ENCODE assay signal across 12 cellular contexts in genomic region chr7:131897016-131897789, GRCh38.
A peak's percentile ranks its signal among the peaks of the same experiment; 100 is the strongest.
DNase-seq lines count a peak whose midpoint lies in the region; ATAC-seq lines count a peak whose summit lies in the region.
"Had no signal": no experiment of that assay in that cellular context is flagged by ENCODE, and none has a peak within 500 bp of the region (broad histone marks: within the 10 kb centered on the region; RNA-seq: fewer than 3 reads in every experiment).

No MANE protein-coding gene starts in this region.

- DNase-seq in AG08395 (ENCODE audit: low spot score) = peak; percentile 70
- peak; percentile 97 for DNase-seq in HT1080 (ENCODE audit: low read depth)
- peak; percentile 89 for DNase-seq in astrocyte of the hippocampus (ENCODE audit: low read depth, low spot score)
- DNase-seq in kidney glomerular epithelial cell (lab: John Stamatoyannopoulos, UW) = peak; percentile 31
- no peak for DNase-seq in occipital lobe (lab: John Stamatoyannopoulos, UW)
- no peak for DNase-seq in NCI-H1694 (lab: John Stamatoyannopoulos, UW)
- DNase-seq: caudate nucleus, head of caudate nucleus, NCI-H524 treated with DMSO at 0.1 percent for 48 hours, T1000 had no signal

- ATAC-seq in HG03432 (IDR thresholded peaks at IDR 0.05; ENCODE audit: unreplicated experiment) (no peak), HG03025 (IDR thresholded peaks at IDR 0.05; ENCODE audit: low FRiP score, unreplicated experiment) (no peak)

Comparison
In these comparisons a context has a peak if more than half of its experiments do, and no peak if none do; other contexts are left out.
1. DNase-seq: peak in AG08395 (single experiment), HT1080 (single experiment), astrocyte of the hippocampus (single experiment) and kidney glomerular epithelial cell (single experiment); none in occipital lobe (single experiment) and NCI-H1694 (single experiment).